ENCODE assay signal across 18 cellular contexts in genomic region chr2:126635281-126635680, GRCh38. TPM values are rescaled to one million over a fixed set of nuclear protein-coding genes. Genes with fewer than 3 reads are reported as not detected.
DNase-seq lines count a peak whose midpoint lies in the region; ATAC-seq and TF ChIP-seq lines count a peak whose summit lies in the region.
"Had no signal": no experiment of that assay in that cellular context is flagged by ENCODE, and none has a peak within 500 bp of the region (broad histone marks: within the 10 kb centered on the region; RNA-seq: fewer than 3 reads in every experiment).

No MANE protein-coding gene starts in this region.

- no peaks in the 10 kb centered on the region for H3K27me3 ChIP-seq in BLaER1 treated with 17β-estradiol and CSF1 and Interleukin-3, amounts not matched to agents 10 nM and 100 nM
- H3K27me3 ChIP-seq in mesenchymal stem cell (ENCODE audit: control insufficient read depth in 1 of 2, insufficient read depth in 1 of 2, low read length in 2 of 2) = peaks cover 0 to 3% of the 10 kb centered on the region in 2 experiments
- H3K27me3 ChIP-seq: tibial artery had no signal

- H3K79me1 ChIP-seq in mesenchymal stem cell (replicated peaks; ENCODE audit: low read length, poor library complexity, severe bottlenecking) = no peaks in the 10 kb centered on the region

- no peak overlapping the region for H4K91ac ChIP-seq in mesenchymal stem cell (ENCODE audit: low read length)

- H2AK5ac ChIP-seq in mesenchymal stem cell (ENCODE audit: low read length, severe bottlenecking) = no peak overlapping the region

- ATAC-seq in HG03175 (IDR thresholded peaks at IDR 0.05; ENCODE audit: unreplicated experiment) (no peak), GM19023 (IDR thresholded peaks at IDR 0.05; ENCODE audit: unreplicated experiment) (no peak), GM19351 (IDR thresholded peaks at IDR 0.05; ENCODE audit: unreplicated experiment) (no peak)

- no peak overlapping the region for H2BK15ac ChIP-seq in mesenchymal stem cell (ENCODE audit: low read depth, poor library complexity, severe bottlenecking)

- TF ChIP-seq CTCF in fibroblast of mammary gland (conservative IDR thresholded peaks at IDR 0.05; ENCODE audit: control insufficient read depth, insufficient read depth, low read depth, low read length) (no peak), GM13976 (IDR thresholded peaks at IDR 0.05; ENCODE audit: borderline replicate concordance, control extremely low read depth, extremely low read depth, insufficient read depth, missing control alignments) (no peak)

- peak overlapping the region; percentile 14 to 82 (median 67); a peak in 19 of 22 replicates for H3K4me2 ChIP-seq in BLaER1 treated with 17β-estradiol and CSF1 and Interleukin-3, amounts not matched to agents 10 nM and 100 nM
- H3K4me2 ChIP-seq in mesenchymal stem cell (ENCODE audit: low read length, poor library complexity, severe bottlenecking) = no peak overlapping the region

- H2AFZ ChIP-seq in mesenchymal stem cell (ENCODE audit: low read depth, low read length) = no peak overlapping the region

- no peak overlapping the region for H3K23ac ChIP-seq in mesenchymal stem cell (ENCODE audit: low read length in 2 of 2)

- H3K9ac ChIP-seq in BLaER1 treated with 17β-estradiol and CSF1 and Interleukin-3, amounts not matched to agents 10 nM and 100 nM = peak overlapping the region in 2 of 11 experiments; percentile 8 to 46; a peak in 2 of 22 replicates
- H3K9ac ChIP-seq in mesenchymal stem cell (ENCODE audit: low read length) = no peak overlapping the region

- no peak overlapping the region for H2BK12ac ChIP-seq in mesenchymal stem cell (ENCODE audit: low read length in 2 of 2)

- peak overlapping the region in 6 of 11 experiments; percentile 38 to 72 (median 47); a peak in 11 of 22 replicates for H3K27ac ChIP-seq in BLaER1 treated with 17β-estradiol and CSF1 and Interleukin-3, amounts not matched to agents 10 nM and 100 nM
- H3K27ac ChIP-seq in mesenchymal stem cell (ENCODE audit: low read length, poor library complexity, severe bottlenecking) = no peak overlapping the region
- H3K27ac ChIP-seq: tibial artery had no signal

- WGBS in mesenchymal stem cell = no CpG with 5 or more reads among the region's 1 CpG

- DNase-seq in LoVo (ENCODE audit: low spot score) (peak; percentile 1), fibroblast of mammary gland (ENCODE audit: low read depth) (peak; percentile 89), mesenchymal stem cell (peak; percentile 85), GM13976 (ENCODE audit: low spot score) (no peak)
- DNase-seq: activated CD4-positive, alpha-beta memory T cell treated with anti-CD3 and anti-CD28 coated beads, Interleukin-2, amount 10 ng/mL, durations not matched to agents 7 days and 5 days; cortex of kidney; DMS 273 treated with DMSO at 0.1 percent for 48 hours; hypothalamus; kidney glomerular epithelial cell; NCI-H1092; NCI-H774; small intestine; SW 1271; tibial artery had no signal

- no peak overlapping the region for H2BK5ac ChIP-seq in mesenchymal stem cell (ENCODE audit: low read depth, low read length, poor library complexity, severe bottlenecking)

- H3K36me3 ChIP-seq in BLaER1 treated with 17β-estradiol and CSF1 and Interleukin-3, amounts not matched to agents 10 nM and 100 nM = no peaks in the 10 kb centered on the region
- H3K36me3 ChIP-seq in mesenchymal stem cell (ENCODE audit: control insufficient read depth in 1 of 2, insufficient read depth in 2 of 2, low read depth in 1 of 2, low read length in 2 of 2) = no peaks in the 10 kb centered on the region
- H3K36me3 ChIP-seq: tibial artery had no signal

- in situ Hi-C loops in GM13976 (cut with MboI; ENCODE audit: low sequenced_read_pairs, unreplicated experiment) = no loop called here

- H3K14ac ChIP-seq in mesenchymal stem cell (ENCODE audit: low read length in 2 of 2) = no peak overlapping the region

- H4K20me1 ChIP-seq in BLaER1 treated with 17β-estradiol and CSF1 and Interleukin-3, amounts not matched to agents 10 nM and 100 nM = no peaks in the 10 kb centered on the region

- H3K4ac ChIP-seq in mesenchymal stem cell (ENCODE audit: low read depth in 1 of 2, low read length in 2 of 2) = no peak overlapping the region

- H2BK120ac ChIP-seq in mesenchymal stem cell (ENCODE audit: low read depth, low read length) = no peak overlapping the region

- no peak overlapping the region; a peak in 1 of 20 replicates for H3K4me3 ChIP-seq in BLaER1 treated with 17β-estradiol and CSF1 and Interleukin-3, amounts not matched to agents 10 nM and 100 nM
- H3K4me3 ChIP-seq in fibroblast of mammary gland (ENCODE audit: control insufficient read depth, low read depth, low read length) (no peak overlapping the region), mesenchymal stem cell (ENCODE audit: insufficient read depth in 1 of 2, low read depth in 1 of 2, low read length in 2 of 2) (no peak overlapping the region)
- H3K4me3 ChIP-seq: tibial artery had no signal

- H3K9me3 ChIP-seq in BLaER1 treated with 17β-estradiol and CSF1 and Interleukin-3, amounts not matched to agents 10 nM and 100 nM (replicated peaks in 1 of 11) = no peaks in the 10 kb centered on the region; a peak in 1 of 22 replicates
- no peaks in the 10 kb centered on the region for H3K9me3 ChIP-seq in mesenchymal stem cell (ENCODE audit: control insufficient read depth, low read length)
- H3K9me3 ChIP-seq: tibial artery had no signal

- H3K4me1 ChIP-seq in BLaER1 treated with 17β-estradiol and CSF1 and Interleukin-3, amounts not matched to agents 10 nM and 100 nM = peaks cover 18 to 53% (median 36%) of the 10 kb centered on the region in 10 experiments
- peaks cover 3% of the 10 kb centered on the region for H3K4me1 ChIP-seq in mesenchymal stem cell (ENCODE audit: control insufficient read depth, insufficient read depth, low read depth, low read length)

- peak overlapping the region in 1 of 2 experiments; percentile 28 for H3K18ac ChIP-seq in mesenchymal stem cell (ENCODE audit: low read depth in 1 of 2, low read length in 2 of 2)

- H4K8ac ChIP-seq in mesenchymal stem cell (ENCODE audit: low read length) = no peak overlapping the region

RNA-seq across cellular contexts. Expression of gene GYPC, which starts 20.7 kb away (rescaled TPM):
- polyA plus RNA-seq in mesenchymal stem cell (2013, experiment 1 of 2) = 199 TPM
- polyA plus RNA-seq in mesenchymal stem cell (2013, experiment 2 of 2) = 195 TPM
